ENCODE assay signal across 8 cellular contexts in genomic region chr20:1212607-1213396, GRCh38. TPM values are rescaled to one million over a fixed set of nuclear protein-coding genes. Genes with fewer than 3 reads are reported as not detected.
A peak's percentile ranks its signal among the peaks of the same experiment; 100 is the strongest.
DNase-seq lines count a peak whose midpoint lies in the region; ATAC-seq lines count a peak whose summit lies in the region.

No MANE protein-coding gene starts in this region.

- POLR2A ChIA-PET in activated CD4-positive, alpha-beta memory T cell treated with anti-CD3 and anti-CD28 coated beads, Interleukin-2, amount 10 ng/mL, durations not matched to agents 7 days and 5 days (lab: Charles Lee) = interaction anchor here (0.6 to 0.8 kb wide), 2 partner anchors 25 to 179 kb away, joined by 3 read pairs; no protein-coding TSS in a partner anchor

- no peaks in the 10 kb centered on the region for H3K9me3 Mint-ChIP-seq in activated CD4-positive, alpha-beta memory T cell treated with anti-CD3 and anti-CD28 coated beads, Interleukin-2, amount 10 ng/mL, durations not matched to agents 7 days and 5 days

- H3K4me3 Mint-ChIP-seq in activated CD4-positive, alpha-beta memory T cell treated with anti-CD3 and anti-CD28 coated beads, Interleukin-2, amount 10 ng/mL, durations not matched to agents 7 days and 5 days = no peak overlapping the region

- peaks cover 16% of the 10 kb centered on the region for H3K27me3 Mint-ChIP-seq in activated CD4-positive, alpha-beta memory T cell treated with anti-CD3 and anti-CD28 coated beads, Interleukin-2, amount 10 ng/mL, durations not matched to agents 7 days and 5 days

- H3K4me1 Mint-ChIP-seq in activated CD4-positive, alpha-beta memory T cell treated with anti-CD3 and anti-CD28 coated beads, Interleukin-2, amount 10 ng/mL, durations not matched to agents 7 days and 5 days = peaks cover 34% of the 10 kb centered on the region

- H3K27ac Mint-ChIP-seq in activated CD4-positive, alpha-beta memory T cell treated with anti-CD3 and anti-CD28 coated beads, Interleukin-2, amount 10 ng/mL, durations not matched to agents 7 days and 5 days = no peak overlapping the region

- CTCF ChIA-PET in activated CD4-positive, alpha-beta memory T cell treated with anti-CD3 and anti-CD28 coated beads, Interleukin-2, amount 10 ng/mL, durations not matched to agents 7 days and 5 days (lab: Charles Lee) = interaction anchor here (0.6 to 3.5 kb wide), 18 partner anchors 9 to 428 kb away, joined by 3 to 22 read pairs (median 4); partner anchors contain the start of genes C20orf202 and PSMF1

- peak; percentile 61 for ATAC-seq in HG03108 (IDR thresholded peaks at IDR 0.05; ENCODE audit: unreplicated experiment)
- ATAC-seq in HG03520 (IDR thresholded peaks at IDR 0.05; ENCODE audit: unreplicated experiment) = no peak

- peak; percentile 69 for DNase-seq in EL
- DNase-seq in NCI-H774 (lab: John Stamatoyannopoulos, UW) = peak; percentile 38
- DNase-seq in activated CD4-positive, alpha-beta memory T cell treated with anti-CD3 and anti-CD28 coated beads, Interleukin-2, amount 10 ng/mL, durations not matched to agents 7 days and 5 days = peak; percentile 77
- DNase-seq in effector CD8-positive, alpha-beta T cell (lab: John Stamatoyannopoulos, UW) = peak; percentile 48
- peak; percentile 82 to 84 for DNase-seq in lung microvascular endothelial cell (ENCODE audit: low read depth in 2 of 2)
- peak; percentile 57 for DNase-seq in stimulated activated CD8-positive, alpha-beta memory T cell treated with anti-CD3 and anti-CD28 coated beads, Interleukin-12 subunit alpha, Interleukin-12 subunit beta, amount 100 ng/mL, for 1 hour (ENCODE audit: low read depth)

- H3K36me3 Mint-ChIP-seq in activated CD4-positive, alpha-beta memory T cell treated with anti-CD3 and anti-CD28 coated beads, Interleukin-2, amount 10 ng/mL, durations not matched to agents 7 days and 5 days (ENCODE audit: low read depth) = no peaks in the 10 kb centered on the region

RNA-seq across cellular contexts. Expression of gene C20orf202, which starts 9.5 kb away (rescaled TPM):
- not detected for total RNA-seq in activated CD4-positive, alpha-beta memory T cell treated with anti-CD3 and anti-CD28 coated beads, Interleukin-2, amount 10 ng/mL, durations not matched to agents 7 days and 5 days
- not detected in 2 replicates for total RNA-seq in lung microvascular endothelial cell

RNA-seq across cellular contexts. Expression of gene RAD21L1, which starts 13.0 kb away (rescaled TPM):
- not detected for total RNA-seq in activated CD4-positive, alpha-beta memory T cell treated with anti-CD3 and anti-CD28 coated beads, Interleukin-2, amount 10 ng/mL, durations not matched to agents 7 days and 5 days
- not detected in 2 replicates for total RNA-seq in lung microvascular endothelial cell

RNA-seq across cellular contexts. Expression of gene TMEM74B, which starts 28.0 kb away (rescaled TPM):
- 1 to 10 TPM in 1 of 2 experiments, under 1 TPM in 1; 0.83 to 1.8 TPM for total RNA-seq in activated CD4-positive, alpha-beta memory T cell treated with anti-CD3 and anti-CD28 coated beads, Interleukin-2, amount 10 ng/mL, durations not matched to agents 7 days and 5 days
- under 0.01 and 0.44 TPM in 2 replicates for total RNA-seq in lung microvascular endothelial cell

RNA-seq across cellular contexts. Expression of gene SNPH, which starts 53.3 kb away (rescaled TPM):
- 1 to 10 TPM; 2.9 to 3.0 TPM for total RNA-seq in activated CD4-positive, alpha-beta memory T cell treated with anti-CD3 and anti-CD28 coated beads, Interleukin-2, amount 10 ng/mL, durations not matched to agents 7 days and 5 days
- total RNA-seq in lung microvascular endothelial cell = 1.8 and 2.6 TPM in 2 replicates
